Comparison of ENCODE assay signal across 32 cellular contexts in the genomic region with DNA sequence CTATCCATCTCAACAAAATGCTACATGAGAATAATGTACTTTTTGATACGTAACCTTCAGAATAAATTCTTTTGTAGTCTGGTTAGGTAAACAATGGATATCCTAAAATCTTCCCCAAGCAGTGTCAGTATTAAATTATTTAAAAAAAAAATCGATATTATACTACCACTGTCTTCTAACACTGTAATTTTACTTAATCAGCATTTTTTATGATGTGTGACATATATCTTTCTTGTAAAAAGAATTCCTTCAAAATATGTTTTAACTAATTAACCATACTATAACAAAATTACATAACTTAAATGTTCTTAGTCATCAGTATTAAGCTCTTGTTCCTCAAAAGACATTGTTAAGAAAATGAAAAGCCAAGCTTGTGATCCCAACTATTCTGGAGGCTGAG.
"Had no signal": no experiment of that assay in that cellular context is flagged by ENCODE, and none has a peak within 500 bp of the region (broad histone marks: within the 10 kb centered on the region; RNA-seq: fewer than 3 reads in every experiment).

No MANE protein-coding gene starts in this region.

- H3K27ac Mint-ChIP-seq: activated B cell treated with CpG ODN at 0.5 μM for 24 hours; activated CD8-positive, alpha-beta T cell treated with anti-CD3 and anti-CD28 coated beads for 36 hours; activated naive CD4-positive, alpha-beta T cell treated with anti-CD3 and anti-CD28 coated beads, Interleukin-2, amount 10 ng/mL, durations not matched to agents 7 days and 5 days; activated naive CD4-positive, alpha-beta T cell treated with anti-CD3 and anti-CD28 coated beads, Interleukin-2, amount 50 U/mL, for 72 hours; activated naive CD8-positive, alpha-beta T cell treated with anti-CD3 and anti-CD28 coated beads, Interleukin-2, amount 10 ng/mL, durations not matched to agents 7 days and 5 days; activated T-helper 1 cell treated with anti-CD3 and anti-CD28 coated beads, Interleukin-12 subunit alpha, Interleukin-12 subunit beta, Interleukin-2, Interleukin-4 antibody, amounts not matched to agents 30 ng/mL and 10 ng/mL and 1 ng/mL, durations not matched to agents 14 hours and 24 hours and 36 hours; activated T-helper 2 cell treated with anti-CD3 and anti-CD28 coated beads, Interferon-gamma antibody, Interleukin-2, Interleukin-4, amounts not matched to agents 10 μg/mL and 5 μg/mL and 100 μg/mL, durations not matched to agents 14 hours and 24 hours and 36 hours; brain; T-helper 1 cell treated with Interleukin-12 subunit alpha and Interleukin-12 subunit beta and Interleukin-4 antibody, amounts not matched to agents 30 μg/mL and 1 μg/mL, for 36 hours; T-helper 2 cell treated with Interferon-gamma antibody and Interleukin-4, amounts not matched to agents 5 μg/mL and 100 μg/mL, for 36 hours had no signal

- DNase-seq: activated B cell treated with CpG ODN at 0.5 μM for 24 hours; activated CD4-positive, alpha-beta T cell treated with anti-CD3 and anti-CD28 coated beads for 48 hours; activated CD4-positive, alpha-beta T cell treated with anti-CD3 and anti-CD28 coated beads, Interleukin-2, amount 50 U/mL, for 1 hour; activated CD4-positive, alpha-beta T cell treated with anti-CD3 and anti-CD28 coated beads, Interleukin-2, amount 50 U/mL, for 48 hours; activated CD8-positive, alpha-beta memory T cell treated with anti-CD3 and anti-CD28 coated beads for 24 hours; activated CD8-positive, alpha-beta T cell treated with anti-CD3 and anti-CD28 coated beads for 36 hours; activated effector memory CD4-positive, alpha-beta T cell treated with anti-CD3 and anti-CD28 coated beads, Interleukin-2, amount 50 U/mL, for 16 hours; activated naive CD4-positive, alpha-beta T cell treated with anti-CD3 and anti-CD28 coated beads, Interleukin-2, amount 10 ng/mL, durations not matched to agents 7 days and 5 days; activated naive CD8-positive, alpha-beta T cell treated with anti-CD3 and anti-CD28 coated beads, Interleukin-2, amount 10 ng/mL, durations not matched to agents 7 days and 5 days; activated T-cell treated with anti-CD3 and anti-CD28 coated beads, Interleukin-2, amount 50 U/mL, for 48 hours; central memory CD4-positive, alpha-beta T cell; cerebellar nuclear complex; colonic mucosa; effector CD8-positive, alpha-beta T cell; esophagus squamous epithelium; foreskin melanocyte; heart right ventricle; T1000; WERI-Rb-1 had no signal

- ATAC-seq: activated CD4-positive, CD25-positive, alpha-beta regulatory T cell treated with anti-CD3 and anti-CD28 coated beads, Interleukin-2, amount 50 U/mL, for 24 hours; activated CD8-positive, alpha-beta T cell treated with anti-CD3 and anti-CD28 coated beads for 36 hours; activated naive CD4-positive, alpha-beta T cell treated with anti-CD3 and anti-CD28 coated beads, Interleukin-2, amount 50 U/mL, for 72 hours; gastroesophageal sphincter; heart right ventricle had no signal

- H3K9me3 Mint-ChIP-seq: activated B cell treated with CpG ODN at 0.5 μM for 24 hours; activated CD8-positive, alpha-beta T cell treated with anti-CD3 and anti-CD28 coated beads for 36 hours; activated naive CD4-positive, alpha-beta T cell treated with anti-CD3 and anti-CD28 coated beads, Interleukin-2, amount 10 ng/mL, durations not matched to agents 7 days and 5 days; activated naive CD4-positive, alpha-beta T cell treated with anti-CD3 and anti-CD28 coated beads, Interleukin-2, amount 50 U/mL, for 72 hours; activated naive CD8-positive, alpha-beta T cell treated with anti-CD3 and anti-CD28 coated beads, Interleukin-2, amount 10 ng/mL, durations not matched to agents 7 days and 5 days; activated T-helper 1 cell treated with anti-CD3 and anti-CD28 coated beads, Interleukin-12 subunit alpha, Interleukin-12 subunit beta, Interleukin-2, Interleukin-4 antibody, amounts not matched to agents 30 ng/mL and 10 ng/mL and 1 ng/mL, durations not matched to agents 14 hours and 24 hours and 36 hours; activated T-helper 2 cell treated with anti-CD3 and anti-CD28 coated beads, Interferon-gamma antibody, Interleukin-2, Interleukin-4, amounts not matched to agents 10 μg/mL and 5 μg/mL and 100 μg/mL, durations not matched to agents 14 hours and 24 hours and 36 hours; brain; T-helper 1 cell treated with Interleukin-12 subunit alpha and Interleukin-12 subunit beta and Interleukin-4 antibody, amounts not matched to agents 30 μg/mL and 1 μg/mL, for 36 hours; T-helper 2 cell treated with Interferon-gamma antibody and Interleukin-4, amounts not matched to agents 5 μg/mL and 100 μg/mL, for 36 hours had no signal

- H3K27me3 ChIP-seq: ascending aorta, breast epithelium, cardiac muscle cell, colonic mucosa, esophagus squamous epithelium, gastroesophageal sphincter, heart right ventricle had no signal

- H3K27ac ChIP-seq: ascending aorta, breast epithelium, cardiac muscle cell, colonic mucosa, epithelial cell of prostate, esophagus squamous epithelium, gastroesophageal sphincter, heart right ventricle, WERI-Rb-1 had no signal

- H3K27me3 Mint-ChIP-seq: activated B cell treated with CpG ODN at 0.5 μM for 24 hours; activated CD8-positive, alpha-beta T cell treated with anti-CD3 and anti-CD28 coated beads for 36 hours; activated naive CD4-positive, alpha-beta T cell treated with anti-CD3 and anti-CD28 coated beads, Interleukin-2, amount 10 ng/mL, durations not matched to agents 7 days and 5 days; activated naive CD8-positive, alpha-beta T cell treated with anti-CD3 and anti-CD28 coated beads, Interleukin-2, amount 10 ng/mL, durations not matched to agents 7 days and 5 days; brain had no signal

- H3K4me1 ChIP-seq: ascending aorta, breast epithelium, colonic mucosa, esophagus squamous epithelium had no signal

- H3K4me3 Mint-ChIP-seq: activated B cell treated with CpG ODN at 0.5 μM for 24 hours; activated CD8-positive, alpha-beta T cell treated with anti-CD3 and anti-CD28 coated beads for 36 hours; activated naive CD4-positive, alpha-beta T cell treated with anti-CD3 and anti-CD28 coated beads, Interleukin-2, amount 10 ng/mL, durations not matched to agents 7 days and 5 days; activated naive CD8-positive, alpha-beta T cell treated with anti-CD3 and anti-CD28 coated beads, Interleukin-2, amount 10 ng/mL, durations not matched to agents 7 days and 5 days; activated T-helper 1 cell treated with anti-CD3 and anti-CD28 coated beads, Interleukin-12 subunit alpha, Interleukin-12 subunit beta, Interleukin-2, Interleukin-4 antibody, amounts not matched to agents 30 ng/mL and 10 ng/mL and 1 ng/mL, durations not matched to agents 14 hours and 24 hours and 36 hours; brain; T-helper 1 cell treated with Interleukin-12 subunit alpha and Interleukin-12 subunit beta and Interleukin-4 antibody, amounts not matched to agents 30 μg/mL and 1 μg/mL, for 36 hours; T-helper 2 cell treated with Interferon-gamma antibody and Interleukin-4, amounts not matched to agents 5 μg/mL and 100 μg/mL, for 36 hours had no signal

- H3K9me3 ChIP-seq: ascending aorta, breast epithelium, colonic mucosa, esophagus squamous epithelium, gastroesophageal sphincter, heart right ventricle had no signal

- FAIRE-seq: endothelial cell of umbilical vein had no signal

- H3K4me3 ChIP-seq: ascending aorta, breast epithelium, cardiac muscle cell, colonic mucosa, esophagus squamous epithelium, gastroesophageal sphincter, heart right ventricle had no signal
